ENCODE assay signal across 19 cellular contexts in genomic region chr19:2464389-2464788, GRCh38. TPM values are rescaled to one million over a fixed set of nuclear protein-coding genes. Genes with fewer than 3 reads are reported as not detected.
"Had no signal": no experiment of that assay in that cellular context is flagged by ENCODE, and none has a peak within 500 bp of the region (broad histone marks: within the 10 kb centered on the region; RNA-seq: fewer than 3 reads in every experiment).

No MANE protein-coding gene starts in this region.

- ATAC-seq: gastrocnemius medialis; heart left ventricle; stimulated activated naive CD8-positive, alpha-beta T cell treated with anti-CD3 and anti-CD28 coated beads, Interleukin-15, Interleukin-2, amounts not matched to agents 100 U/mL and 50 U/mL, for 24 hours; T-cell had no signal

- H3K4me3 ChIP-seq: adrenal gland, gastrocnemius medialis, heart left ventricle, transverse colon had no signal

- H3K9me3 Mint-ChIP-seq: activated CD4-positive, alpha-beta memory T cell treated with anti-CD3 and anti-CD28 coated beads, Interleukin-2, amount 10 ng/mL, durations not matched to agents 7 days and 5 days; activated naive CD4-positive, alpha-beta T cell treated with anti-CD3 and anti-CD28 coated beads, Interleukin-2, amount 50 U/mL, for 24 hours; activated T-cell treated with anti-CD3 and anti-CD28 coated beads, Interleukin-2, amount 50 U/mL, for 24 hours; dendritic cell treated with granulocyte-macrophage colony-stimulating factor and Interleukin-4, amounts not matched to agents 40 ng/mL and 50 ng/mL, for 4 days; immature natural killer cell; T-cell had no signal

- H3K27me3 Mint-ChIP-seq: activated CD4-positive, alpha-beta memory T cell treated with anti-CD3 and anti-CD28 coated beads, Interleukin-2, amount 10 ng/mL, durations not matched to agents 7 days and 5 days; activated naive CD4-positive, alpha-beta T cell treated with anti-CD3 and anti-CD28 coated beads, Interleukin-2, amount 50 U/mL, for 24 hours; activated T-cell treated with anti-CD3 and anti-CD28 coated beads, Interleukin-2, amount 50 U/mL, for 24 hours; T-cell had no signal

- H3K36me3 Mint-ChIP-seq: activated naive CD4-positive, alpha-beta T cell treated with anti-CD3 and anti-CD28 coated beads, Interleukin-2, amount 50 U/mL, for 24 hours; immature natural killer cell; T-cell had no signal

- H3K9me3 ChIP-seq: adrenal gland, gastrocnemius medialis, heart left ventricle, transverse colon had no signal

- DNase-seq: activated CD4-positive, alpha-beta memory T cell treated with anti-CD3 and anti-CD28 coated beads, Interleukin-2, amount 10 ng/mL, durations not matched to agents 7 days and 5 days; activated effector memory CD4-positive, alpha-beta T cell treated with anti-CD3 and anti-CD28 coated beads, Interleukin-2, amount 50 U/mL, for 16 hours; activated T-cell treated with anti-CD3 and anti-CD28 coated beads, Interleukin-2, amount 50 U/mL, for 24 hours; adrenal gland; central memory CD4-positive, alpha-beta T cell; effector memory CD4-positive, alpha-beta T cell; gastrocnemius medialis; heart left ventricle; immature natural killer cell; stimulated activated CD4-positive, alpha-beta T cell treated with anti-CD3 and anti-CD28 coated beads, Interleukin-4, amount 100 ng/mL, for 4 hours; stimulated activated CD8-positive, alpha-beta memory T cell treated with anti-CD3 and anti-CD28 coated beads, Interleukin-4, amount 100 ng/mL, for 48 hours; stimulated activated naive CD8-positive, alpha-beta T cell treated with anti-CD3 and anti-CD28 coated beads, Interleukin-15, Interleukin-2, amounts not matched to agents 100 U/mL and 50 U/mL, for 24 hours; T-cell; T-helper 9 cell; transverse colon had no signal

- H3K4me3 Mint-ChIP-seq: activated naive CD4-positive, alpha-beta T cell treated with anti-CD3 and anti-CD28 coated beads, Interleukin-2, amount 50 U/mL, for 24 hours; activated T-cell treated with anti-CD3 and anti-CD28 coated beads, Interleukin-2, amount 50 U/mL, for 24 hours; dendritic cell treated with granulocyte-macrophage colony-stimulating factor and Interleukin-4, amounts not matched to agents 40 ng/mL and 50 ng/mL, for 4 days; immature natural killer cell had no signal

- H3K27ac ChIP-seq: adrenal gland, gastrocnemius medialis, heart left ventricle, transverse colon, VCaP had no signal

- H3K27me3 ChIP-seq: adrenal gland, gastrocnemius medialis, heart left ventricle, transverse colon had no signal

- H3K27ac Mint-ChIP-seq: activated CD4-positive, alpha-beta memory T cell treated with anti-CD3 and anti-CD28 coated beads, Interleukin-2, amount 10 ng/mL, durations not matched to agents 7 days and 5 days; activated naive CD4-positive, alpha-beta T cell treated with anti-CD3 and anti-CD28 coated beads, Interleukin-2, amount 50 U/mL, for 24 hours; activated T-cell treated with anti-CD3 and anti-CD28 coated beads, Interleukin-2, amount 50 U/mL, for 24 hours; dendritic cell treated with granulocyte-macrophage colony-stimulating factor and Interleukin-4, amounts not matched to agents 40 ng/mL and 50 ng/mL, for 4 days; immature natural killer cell; T-cell had no signal

- H3K36me3 ChIP-seq: adrenal gland, gastrocnemius medialis, heart left ventricle, transverse colon had no signal

RNA-seq across cellular contexts. Expression of gene GADD45B, which starts 11.5 kb away (rescaled TPM):
- polyA plus RNA-seq: neural cell had no signal
